Comparison of ENCODE assay signal across 8 cellular contexts in genomic region chr22:49853981-49854791, GRCh38. TPM values are rescaled to one million over a fixed set of nuclear protein-coding genes. Genes with fewer than 3 reads are reported as not detected.
A peak's percentile ranks its signal among the peaks of the same experiment; 100 is the strongest.
DNase-seq lines count a peak whose midpoint lies in the region; ATAC-seq and TF ChIP-seq lines count a peak whose summit lies in the region.

No MANE protein-coding gene starts in this region.

- no peak for TF ChIP-seq POLR2A in gastrocnemius medialis (IDR thresholded peaks at IDR 0.05)

- peak overlapping the region; percentile 87 for H3K27ac Mint-ChIP-seq in activated naive CD8-positive, alpha-beta T cell

- H3K36me3 Mint-ChIP-seq in activated naive CD8-positive, alpha-beta T cell = peaks cover 2% of the 10 kb centered on the region

- H3F3A ChIP-seq in GM23248 (ENCODE audit: insufficient read depth) = peaks cover 10% of the 10 kb centered on the region

- 3 to 4% methylated on average over 31 to 48 of the region's 99 CpGs for WGBS in GM23248 (ENCODE audit: low coverage in 1 of 2, low lambda C conversion rate in 2 of 2, missing lambda C conversion rate in 2 of 2), 2 experiments
- WGBS in hepatocyte (ENCODE audit: low lambda C conversion rate, missing lambda C conversion rate) = 2% methylated on average over 28 of the region's 99 CpGs

- H3K9ac ChIP-seq in GM23248 = peak overlapping the region; percentile 89

- H3K36me3 ChIP-seq in GM23248 (ENCODE audit: low read depth) (no peaks in the 10 kb centered on the region), hepatocyte (replicated peaks; ENCODE audit: insufficient read depth, low read depth) (no peaks in the 10 kb centered on the region), gastrocnemius medialis (no peaks in the 10 kb centered on the region)

- peaks cover 9% of the 10 kb centered on the region; the same call in 1 of the 2 replicates for H3K27me3 ChIP-seq in GM23248 (replicated peaks; ENCODE audit: insufficient read depth)
- peaks cover 16% of the 10 kb centered on the region for H3K27me3 ChIP-seq in hepatocyte
- H3K27me3 ChIP-seq in gastrocnemius medialis = peaks cover 16 to 18% (median 16%) of the 10 kb centered on the region in 3 donors

- no peaks in the 10 kb centered on the region for H3K9me3 Mint-ChIP-seq in activated naive CD8-positive, alpha-beta T cell (ENCODE audit: low read depth)

- peak overlapping the region; percentile 91 for H3K4me3 Mint-ChIP-seq in activated naive CD8-positive, alpha-beta T cell

- H3K4me2 ChIP-seq in GM23248 (ENCODE audit: unreplicated experiment) (peak overlapping the region; percentile 99), hepatocyte (peak overlapping the region; percentile 100)

- peak overlapping the region; percentile 95 for H3K4me3 ChIP-seq in GM23248
- peak overlapping the region; percentile 97 for H3K4me3 ChIP-seq in hepatocyte
- H3K4me3 ChIP-seq in gastrocnemius medialis = peak overlapping the region; percentile 54 to 69 (median 64)

- H3K27ac ChIP-seq in GM23248 (peak overlapping the region; percentile 79), hepatocyte (peak overlapping the region; percentile 84), gastrocnemius medialis (peak overlapping the region; percentile 49 to 66 (median 58))

- H3K4me1 ChIP-seq in GM23248 (ENCODE audit: insufficient read depth) (peaks cover 18% of the 10 kb centered on the region), hepatocyte (ENCODE audit: insufficient read depth) (peaks cover 32% of the 10 kb centered on the region), gastrocnemius medialis (peaks cover 18 to 27% of the 10 kb centered on the region in 2 donors)

- H3K9me2 ChIP-seq in GM23248 (ENCODE audit: insufficient read depth) (no peaks in the 10 kb centered on the region), hepatocyte (replicated peaks; ENCODE audit: insufficient read depth) (no peaks in the 10 kb centered on the region)

- peaks cover 46% of the 10 kb centered on the region for H3K4me1 Mint-ChIP-seq in activated naive CD8-positive, alpha-beta T cell (ENCODE audit: low read depth)

- H2AFZ ChIP-seq in GM23248 (peak overlapping the region; percentile 73), hepatocyte (peak overlapping the region; percentile 69)

- H3K9me3 ChIP-seq in GM23248 (ENCODE audit: low read depth) (no peaks in the 10 kb centered on the region), hepatocyte (ENCODE audit: low read depth) (no peaks in the 10 kb centered on the region), gastrocnemius medialis (no peaks in the 10 kb centered on the region)

- in situ Hi-C loops in GM23248 (cut with MboI) = no loop called here
- in situ Hi-C loops in gastrocnemius medialis (cut with MboI; ENCODE audit: low sequenced_read_pairs in 4 of 4) = loop anchor here in 1 of 4 donors (10.0 kb wide), 1 partner anchor 61 kb away; the partner anchor contains the start of genes ALG12 and CRELD2

- no peaks in the 10 kb centered on the region for H3K27me3 Mint-ChIP-seq in activated naive CD8-positive, alpha-beta T cell

- intact Hi-C loops in gastrocnemius medialis (cut with DNase I; ENCODE audit: low total_unique reads) = loop anchor here (1.0 to 10.0 kb wide), 6 partner anchors 26 to 651 kb away; partner anchors contain the start of genes ALG12, CRELD2, LMF2 and NCAPH2

- TF ChIP-seq CTCF in hepatocyte (IDR thresholded peaks at IDR 0.05; ENCODE audit: poor library complexity) = no peak
- no peak for TF ChIP-seq CTCF in gastrocnemius medialis (IDR thresholded peaks at IDR 0.05 in 4 of 5, conservative IDR thresholded peaks at IDR 0.05 in 1 of 5)

- no peak for DNase-seq in activated CD4-positive, CD25-positive, alpha-beta regulatory T cell (lab: John Stamatoyannopoulos, UW)
- DNase-seq in GM23248 (peak; percentile 61), LoVo (ENCODE audit: low spot score) (peak; percentile 19), hepatocyte (ENCODE audit: low spot score) (peak; percentile 59), gastrocnemius medialis (no peak), cerebellar nuclear complex (lab: John Stamatoyannopoulos, UW) (no peak)

- ATAC-seq in activated CD4-positive, CD25-positive, alpha-beta regulatory T cell treated with anti-CD3 and anti-CD28 coated beads, Interleukin-2, amount 50 U/mL, for 24 hours = peak; percentile 24 to 33
- peak; percentile 11 to 14 for ATAC-seq in gastrocnemius medialis

- H3K79me2 ChIP-seq in GM23248 (ENCODE audit: insufficient read depth) (peaks cover 51% of the 10 kb centered on the region), hepatocyte (peaks cover 49% of the 10 kb centered on the region)

- H4K20me1 ChIP-seq in GM23248 (ENCODE audit: insufficient read depth) (peaks cover 2% of the 10 kb centered on the region; the same call in 1 of the 2 replicates), hepatocyte (ENCODE audit: insufficient read depth, poor library complexity, severe bottlenecking) (peaks cover 41% of the 10 kb centered on the region)

RNA-seq across cellular contexts. Expression of gene ZBED4, which starts 0.5 kb away (rescaled TPM):
- total RNA-seq in GM23248 (2014; rRNA removed; shearing (Covaris generic)) = 7.7 and 8.9 TPM in 2 replicates
- polyA plus RNA-seq in GM23248 (2016; fragmentation: Nextera tagmentation; extraction: Ambion mirVana) = 5.0 and 6.3 TPM in 2 replicates
- total RNA-seq in hepatocyte = 14.3 and 16.3 TPM in 2 replicates
- 9.7 and 14.9 TPM in 2 replicates for polyA plus RNA-seq in hepatocyte
- 1 to 10 TPM; 6.7 to 8.4 (median 7.5) TPM for total RNA-seq in gastrocnemius medialis

RNA-seq across cellular contexts. Expression of gene BRD1, which starts 26.5 kb away (rescaled TPM):
- 23.1 and 24.4 TPM in 2 replicates for total RNA-seq in GM23248 (2014; rRNA removed; shearing (Covaris generic))
- polyA plus RNA-seq in GM23248 (2016; fragmentation: Nextera tagmentation; extraction: Ambion mirVana) (4.4 and 4.5 TPM in 2 replicates), hepatocyte (25.0 and 25.7 TPM in 2 replicates)
- total RNA-seq in hepatocyte (20.1 and 25.9 TPM in 2 replicates), gastrocnemius medialis (10 to 100 TPM; 15.6 to 25.2 (median 18.1) TPM)

Comparison
In these comparisons a context has a peak if more than half of its experiments do, and no peak if none do; other contexts are left out.
1. DNase-seq: peak in GM23248 (single experiment), LoVo (single experiment) and hepatocyte (single experiment); none in activated CD4-positive, CD25-positive, alpha-beta regulatory T cell (0 of 4), gastrocnemius medialis (0 of 2) and cerebellar nuclear complex (0 of 2).
2. Peak in every context shown above with its lines, with median percentiles within 50 percentile points of each other: H3K27ac ChIP-seq and H3K4me3 ChIP-seq.